Comparison of ENCODE assay signal across 24 cellular contexts in genomic region chr3:196140224-196140623, GRCh38. TPM values are rescaled to one million over a fixed set of nuclear protein-coding genes. Genes with fewer than 3 reads are reported as not detected.
DNase-seq lines count a peak whose midpoint lies in the region; ATAC-seq and TF ChIP-seq lines count a peak whose summit lies in the region.
"Had no signal": no experiment of that assay in that cellular context is flagged by ENCODE, and none has a peak within 500 bp of the region (broad histone marks: within the 10 kb centered on the region; RNA-seq: fewer than 3 reads in every experiment).

No MANE protein-coding gene starts in this region.

- BruUV-seq in A673 (replicated peaks; lab: Mats Ljungman, UMichigan), result no TSS peak

- no peak for ATAC-seq in activated naive CD8-positive, alpha-beta T cell treated with anti-CD3 and anti-CD28 coated beads, Interleukin-2, amount 50 U/mL, for 24 hours
- ATAC-seq in HG03520 (IDR thresholded peaks at IDR 0.05; ENCODE audit: unreplicated experiment), result no peak
- no peak for ATAC-seq in HG02852 (IDR thresholded peaks at IDR 0.05; ENCODE audit: unreplicated experiment)
- ATAC-seq: activated T-cell treated with anti-CD3 and anti-CD28 coated beads, Interleukin-2, amount 50 U/mL, for 72 hours; heart right ventricle; naive thymus-derived CD4-positive, alpha-beta T cell; WTC11 had no signal

- H3K9me3 Mint-ChIP-seq in activated naive CD8-positive, alpha-beta T cell treated with anti-CD3 and anti-CD28 coated beads, Interleukin-2, amount 50 U/mL, for 24 hours, result no peaks in the 10 kb centered on the region
- no peaks in the 10 kb centered on the region for H3K9me3 Mint-ChIP-seq in nephron progenitor cell
- H3K9me3 Mint-ChIP-seq: activated naive CD8-positive, alpha-beta T cell treated with anti-CD3 and anti-CD28 coated beads, Interleukin-2, amount 10 ng/mL, durations not matched to agents 7 days and 5 days; activated T-cell treated with anti-CD3 and anti-CD28 coated beads, Interleukin-2, amount 50 U/mL, for 72 hours; naive thymus-derived CD4-positive, alpha-beta T cell; WTC11 had no signal

- TF ChIP-seq CTCF in A673 (conservative IDR thresholded peaks at IDR 0.05; ENCODE audit: low read depth, low read length) (no peak), nephron progenitor cell (IDR thresholded peaks at IDR 0.05) (no peak), coronary artery (IDR thresholded peaks at IDR 0.05) (no peak)

- H3K9me3 ChIP-seq in A673 (ENCODE audit: low read depth, low read length, poor library complexity, severe bottlenecking), result no peaks in the 10 kb centered on the region
- H3K9me3 ChIP-seq: colonic mucosa, heart right ventricle, vagina had no signal

- no peaks in the 10 kb centered on the region for H3K36me3 Mint-ChIP-seq in activated naive CD8-positive, alpha-beta T cell treated with anti-CD3 and anti-CD28 coated beads, Interleukin-2, amount 50 U/mL, for 24 hours (ENCODE audit: low read depth)
- H3K36me3 Mint-ChIP-seq in nephron progenitor cell (ENCODE audit: low read depth), result no peaks in the 10 kb centered on the region
- H3K36me3 Mint-ChIP-seq: brain; naive thymus-derived CD4-positive, alpha-beta T cell; WTC11 had no signal

- H3K4me3 ChIP-seq in A673 (ENCODE audit: low read depth, low read length, poor library complexity, severe bottlenecking), result no peak overlapping the region
- H3K4me3 ChIP-seq in coronary artery, result no peak overlapping the region
- H3K4me3 ChIP-seq: colonic mucosa, heart right ventricle, vagina had no signal

- DNase-seq in A673 (ENCODE audit: low spot score), result peak; percentile 39
- peak; percentile 93 for DNase-seq in KBM-7
- peak; percentile 31 for DNase-seq in activated naive CD8-positive, alpha-beta T cell treated with anti-CD3 and anti-CD28 coated beads, Interleukin-2, amount 50 U/mL, for 24 hours
- DNase-seq in nephron progenitor cell, result peak; percentile 35
- DNase-seq in coronary artery (ENCODE audit: low spot score), result no peak
- no peak for DNase-seq in H4 (ENCODE audit: low spot score)
- DNase-seq: activated naive CD8-positive, alpha-beta T cell treated with anti-CD3 and anti-CD28 coated beads, Interleukin-2, amount 10 ng/mL, durations not matched to agents 7 days and 5 days; activated T-cell treated with anti-CD3 and anti-CD28 coated beads, Interleukin-2, amount 50 U/mL, for 72 hours; colonic mucosa; DMS 273 treated with DMSO at 0.1 percent for 48 hours; GDM1; heart right ventricle; naive thymus-derived CD4-positive, alpha-beta T cell; NCI-H1417 treated with DMSO at 0.1 percent for 48 hours; NCI-H2171; NCI-H526 treated with DMSO at 0.1 percent for 48 hours; SHP77 treated with DMSO at 0.1 percent for 48 hours; T-helper 1 cell had no signal

- POLR2A ChIA-PET in A673 (lab: Charles Lee; ENCODE audit: low non-redundant PET), result no interaction called here

- no peaks in the 10 kb centered on the region for H3K27me3 ChIP-seq in A673 (replicated peaks; ENCODE audit: insufficient read depth, low read depth, low read length, poor library complexity)
- H3K27me3 ChIP-seq: colonic mucosa, vagina had no signal

- H3K27ac ChIP-seq in A673 (ENCODE audit: low read depth, low read length, poor library complexity, severe bottlenecking) (no peak overlapping the region), coronary artery (no peak overlapping the region)
- H3K27ac ChIP-seq: C4-2B, colonic mucosa, heart right ventricle, vagina had no signal

- intact Hi-C loops in A673 (cut with micrococcal nuclease; ENCODE audit: unreplicated experiment), result no loop called here

- H3K36me3 ChIP-seq in A673 (ENCODE audit: insufficient read depth, low read length, poor library complexity, severe bottlenecking), result no peaks in the 10 kb centered on the region
- H3K36me3 ChIP-seq: colonic mucosa, heart right ventricle, vagina had no signal

- peaks cover 23% of the 10 kb centered on the region for H3K4me1 Mint-ChIP-seq in activated naive CD8-positive, alpha-beta T cell treated with anti-CD3 and anti-CD28 coated beads, Interleukin-2, amount 50 U/mL, for 24 hours
- peaks cover 44% of the 10 kb centered on the region for H3K4me1 Mint-ChIP-seq in nephron progenitor cell

- no peaks in the 10 kb centered on the region for H3K4me1 ChIP-seq in A673 (ENCODE audit: insufficient read depth, low read length, poor library complexity, severe bottlenecking)
- H3K4me1 ChIP-seq: colonic mucosa had no signal

- no peak overlapping the region for H3K4me3 Mint-ChIP-seq in activated naive CD8-positive, alpha-beta T cell treated with anti-CD3 and anti-CD28 coated beads, Interleukin-2, amount 50 U/mL, for 24 hours
- no peak overlapping the region for H3K4me3 Mint-ChIP-seq in nephron progenitor cell
- H3K4me3 Mint-ChIP-seq: activated naive CD8-positive, alpha-beta T cell treated with anti-CD3 and anti-CD28 coated beads, Interleukin-2, amount 10 ng/mL, durations not matched to agents 7 days and 5 days; brain; WTC11 had no signal

- H3K27me3 Mint-ChIP-seq in activated naive CD8-positive, alpha-beta T cell treated with anti-CD3 and anti-CD28 coated beads, Interleukin-2, amount 50 U/mL, for 24 hours, result no peaks in the 10 kb centered on the region
- peaks cover 12% of the 10 kb centered on the region for H3K27me3 Mint-ChIP-seq in nephron progenitor cell (ENCODE audit: low read depth, poor library complexity)
- H3K27me3 Mint-ChIP-seq: activated naive CD8-positive, alpha-beta T cell treated with anti-CD3 and anti-CD28 coated beads, Interleukin-2, amount 10 ng/mL, durations not matched to agents 7 days and 5 days; brain; naive thymus-derived CD4-positive, alpha-beta T cell had no signal

- in situ Hi-C loops in KBM-7 (cut with MboI; ENCODE audit: low pct_unique_long_range_greater_than_20kb, low sequenced_read_pairs), result no loop called here

- CTCF ChIA-PET in A673 (lab: Charles Lee), result no interaction called here

- no peak overlapping the region for H3K27ac Mint-ChIP-seq in activated naive CD8-positive, alpha-beta T cell treated with anti-CD3 and anti-CD28 coated beads, Interleukin-2, amount 50 U/mL, for 24 hours
- H3K27ac Mint-ChIP-seq in nephron progenitor cell, result peak overlapping the region; percentile 82
- H3K27ac Mint-ChIP-seq: activated naive CD8-positive, alpha-beta T cell treated with anti-CD3 and anti-CD28 coated beads, Interleukin-2, amount 10 ng/mL, durations not matched to agents 7 days and 5 days; activated T-cell treated with anti-CD3 and anti-CD28 coated beads, Interleukin-2, amount 50 U/mL, for 72 hours; brain; WTC11 had no signal

RNA-seq across cellular contexts. Expression of gene TFRC, which starts 58.3 kb away (rescaled TPM):
- 240 and 336 TPM in 2 replicates for total RNA-seq in A673 (2021)
- 260 and 286 TPM in 2 replicates for total RNA-seq in H4 (2014; rRNA removed; shearing (Covaris generic))

Comparison
In these comparisons a context has a peak if more than half of its experiments do, and no peak if none do; other contexts are left out.
1. DNase-seq: peak in A673 (single experiment), KBM-7 (single experiment), activated naive CD8-positive, alpha-beta T cell treated with anti-CD3 and anti-CD28 coated beads, Interleukin-2, amount 50 U/mL, for 24 hours (single experiment) and nephron progenitor cell (single experiment); none in coronary artery (single experiment) and H4 (single experiment).